8 cellular contexts compared by ENCODE assay signal in genomic region chr16:29816694-29817441, GRCh38. TPM values are rescaled to one million over a fixed set of nuclear protein-coding genes. Genes with fewer than 3 reads are reported as not detected.
A peak's percentile ranks its signal among the peaks of the same experiment; 100 is the strongest.
DNase-seq lines count a peak whose midpoint lies in the region; ATAC-seq, FAIRE-seq and TF ChIP-seq lines count a peak whose summit lies in the region.

No MANE protein-coding gene starts in this region.

- TF ChIP-seq CTCF in GM06990 (IDR thresholded peaks at IDR 0.05; ENCODE audit: insufficient read depth, low read length, poor library complexity, severe bottlenecking): peak; percentile 27
- peak; percentile 23 for TF ChIP-seq CTCF in NB4 (IDR thresholded peaks at IDR 0.05; ENCODE audit: low read depth, low read length)
- TF ChIP-seq CTCF in WI38 (IDR thresholded peaks at IDR 0.05; ENCODE audit: low read depth, low read length): no peak
- TF ChIP-seq CTCF in dorsolateral prefrontal cortex (IDR thresholded peaks at IDR 0.05 in 54 of 56, conservative IDR thresholded peaks at IDR 0.05 in 2 of 56; ENCODE audit: low read depth in 1 of 56, partially characterized antibody in 56 of 56): no peak

- H3K9me3 Mint-ChIP-seq in memory B cell: no peaks in the 10 kb centered on the region

- no peak for ATAC-seq in memory B cell (ENCODE audit: low read depth)
- no peak for ATAC-seq in HG02970 (IDR thresholded peaks at IDR 0.05; ENCODE audit: low FRiP score, unreplicated experiment)

- H3K27ac Mint-ChIP-seq in memory B cell: peak overlapping the region; percentile 96

- peaks cover 48% of the 10 kb centered on the region for H3K4me1 Mint-ChIP-seq in memory B cell

- peaks cover 5% of the 10 kb centered on the region for H3K36me3 ChIP-seq in GM06990 (ENCODE audit: control insufficient read depth, insufficient read depth, low read length)

- DNase-seq in GM06990 (ENCODE audit: extremely low read depth, insufficient read length): no peak
- DNase-seq in H54 (ENCODE audit: insufficient read length, low spot score): no peak
- peak; percentile 81 for DNase-seq in NB4 (ENCODE audit: low read depth)
- peak in 6 of 10 donors; percentile 52 to 80 (median 67) for DNase-seq in dorsolateral prefrontal cortex
- DNase-seq in memory B cell (ENCODE audit: low spot score in 2 of 2): no peak
- DNase-seq in superior temporal gyrus (ENCODE audit: extremely low spot score): peak; percentile 19

- peak; percentile 52 for TF ChIP-seq POLR2A in H54 (IDR thresholded peaks at IDR 0.05; ENCODE audit: low read depth, low read length)
- no peak for TF ChIP-seq POLR2A in NB4 (IDR thresholded peaks at IDR 0.05; ENCODE audit: extremely low read depth, insufficient read length)

- H3K4me3 Mint-ChIP-seq in memory B cell: peak overlapping the region; percentile 97

- intact Hi-C loops in dorsolateral prefrontal cortex (cut with DNase I): loop anchor here (2.0 to 10.0 kb wide), 4 partner anchors 45 to 178 kb away; partner anchors contain the start of genes CDIPT (in 1 of the 2), HIRIP3 (in 1 of the 2), INO80E (in 1 of the 2) and TAOK2 (in 1 of the 2)

- no peaks in the 10 kb centered on the region for H3K27me3 ChIP-seq in GM06990 (replicated peaks; ENCODE audit: control insufficient read depth, insufficient read depth, low read length)
- H3K27me3 ChIP-seq in dorsolateral prefrontal cortex: no peaks in the 10 kb centered on the region

- peak overlapping the region; percentile 79 to 99 (median 97) for H3K27ac ChIP-seq in dorsolateral prefrontal cortex

- H3K36me3 Mint-ChIP-seq in memory B cell: peaks cover 15% of the 10 kb centered on the region

- no peak for FAIRE-seq in H54 (lab: Jason Lieb, UNC)

- H3K27me3 Mint-ChIP-seq in memory B cell: no peaks in the 10 kb centered on the region

- peak overlapping the region; percentile 89 for H3K4me3 ChIP-seq in GM06990 (replicated peaks; ENCODE audit: low read depth, low read length)
- peak overlapping the region; percentile 80 for H3K4me3 ChIP-seq in NB4 (ENCODE audit: low read depth, low read length)
- H3K4me3 ChIP-seq in WI38 (ENCODE audit: low read depth, low read length): peak overlapping the region; percentile 78
- H3K4me3 ChIP-seq in dorsolateral prefrontal cortex: peak overlapping the region; percentile 64 to 97 (median 84)

RNA-seq across cellular contexts. Expression of gene PAGR1, which starts 0.9 kb away (rescaled TPM):
- total RNA-seq in dorsolateral prefrontal cortex: 10 to 100 TPM; 16.6 to 44.6 (median 24.7) TPM

RNA-seq across cellular contexts. Expression of gene MVP, which starts 3.4 kb away (rescaled TPM):
- 10 to 100 TPM; 16.4 to 85.7 (median 36.1) TPM for total RNA-seq in dorsolateral prefrontal cortex

RNA-seq across cellular contexts. Expression of gene PRRT2, which starts 4.9 kb away (rescaled TPM):
- 100 to 1,000 TPM in 117 of 120 experiments, 10 to 100 TPM in 3; 59.4 to 245 (median 169) TPM for total RNA-seq in dorsolateral prefrontal cortex

RNA-seq across cellular contexts. Expression of gene MAZ, which starts 10.5 kb away (rescaled TPM):
- 100 to 1,000 TPM; 133 to 275 (median 174) TPM for total RNA-seq in dorsolateral prefrontal cortex

RNA-seq across cellular contexts. Expression of gene KIF22, which starts 26.3 kb away (rescaled TPM):
- 10 to 100 TPM; 10.5 to 31.6 (median 21.6) TPM for total RNA-seq in dorsolateral prefrontal cortex

Comparison
In these comparisons a context has a peak if more than half of its experiments do, and no peak if none do; other contexts are left out.
1. DNase-seq: peak in NB4 (single experiment), dorsolateral prefrontal cortex (6 of 10) and superior temporal gyrus (single experiment); none in GM06990 (single experiment), H54 (single experiment) and memory B cell (0 of 2).
2. CTCF ChIP-seq: peak in GM06990 (single experiment) and NB4 (single experiment); none in WI38 (single experiment) and dorsolateral prefrontal cortex (0 of 56).
3. Peak in every context shown above with its lines, with median percentiles within 50 percentile points of each other: H3K4me3 ChIP-seq.